Comparison of ENCODE assay signal across 23 cellular contexts in the genomic region with DNA sequence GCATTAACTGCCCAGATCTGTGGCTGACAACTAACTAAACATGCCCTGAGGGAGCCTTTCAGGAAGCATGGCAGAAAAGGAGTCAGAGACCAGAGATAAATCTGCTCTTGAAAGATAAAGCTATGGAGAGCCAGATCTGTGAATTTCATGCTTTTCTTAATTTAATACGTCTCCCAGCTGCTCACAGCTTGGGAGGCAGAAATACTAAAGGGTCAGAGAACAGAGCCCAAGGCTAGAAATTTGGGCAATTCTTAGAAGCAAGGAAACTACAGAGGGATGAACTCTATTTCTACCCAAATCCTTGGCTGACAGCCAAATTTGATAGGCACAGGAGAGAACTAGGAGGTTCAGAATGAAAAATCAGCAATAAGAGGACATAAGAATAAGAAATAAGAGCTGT.
"Had no signal": no experiment of that assay in that cellular context is flagged by ENCODE, and none has a peak within 500 bp of the region (broad histone marks: within the 10 kb centered on the region; RNA-seq: fewer than 3 reads in every experiment).

No MANE protein-coding gene starts in this region.

- H3K4me1 ChIP-seq: lower lobe of right lung, parathyroid adenoma, right atrium auricular region, testis, tibial artery, upper lobe of left lung had no signal

- H3K4me3 Mint-ChIP-seq: immature natural killer cell; natural killer cell; neural crest cell; stimulated activated effector memory CD8-positive, alpha-beta T cell treated with anti-CD3 and anti-CD28 coated beads, Interleukin-12 subunit alpha, Interleukin-12 subunit beta, amount 100 ng/mL, for 72 hours had no signal

- H3K4me1 Mint-ChIP-seq: immature natural killer cell; natural killer cell; stimulated activated effector memory CD8-positive, alpha-beta T cell treated with anti-CD3 and anti-CD28 coated beads, Interleukin-12 subunit alpha, Interleukin-12 subunit beta, amount 100 ng/mL, for 72 hours had no signal

- H3K27ac ChIP-seq: dorsolateral prefrontal cortex, lower lobe of right lung, parathyroid adenoma, right atrium auricular region, testis, tibial artery, upper lobe of left lung had no signal

- DNase-seq: dorsolateral prefrontal cortex; effector CD4-positive, alpha-beta T cell; hypothalamus; immature natural killer cell; islet precursor cell; kidney glomerular epithelial cell; left colon; left ventricle myocardium superior; lower lobe of right lung; natural killer cell; stimulated activated CD4-positive, alpha-beta T cell treated with anti-CD3 and anti-CD28 coated beads, Interleukin-2, amount 100 ng/mL, for 24 hours; stimulated activated CD4-positive, alpha-beta T cell treated with anti-CD3 and anti-CD28 coated beads, Interleukin-4, amount 100 ng/mL, for 24 hours; stimulated activated naive CD4-positive, alpha-beta T cell treated with Interleukin-2 at 50 U/mL for 16 hours; testis; tibial artery; upper lobe of left lung had no signal

- H3K36me3 Mint-ChIP-seq: immature natural killer cell; natural killer cell; stimulated activated effector memory CD8-positive, alpha-beta T cell treated with anti-CD3 and anti-CD28 coated beads, Interleukin-12 subunit alpha, Interleukin-12 subunit beta, amount 100 ng/mL, for 72 hours had no signal

- H3K27me3 ChIP-seq: right atrium auricular region, testis, tibial artery, upper lobe of left lung had no signal

- ATAC-seq: left colon; left ventricle myocardium superior; lower lobe of right lung; natural killer cell; sciatic nerve; stimulated activated effector memory CD8-positive, alpha-beta T cell treated with anti-CD3 and anti-CD28 coated beads, Interleukin-12 subunit alpha, Interleukin-12 subunit beta, amount 100 ng/mL, for 72 hours had no signal

- H3K9me3 Mint-ChIP-seq: natural killer cell; neural crest cell; stimulated activated effector memory CD8-positive, alpha-beta T cell treated with anti-CD3 and anti-CD28 coated beads, Interleukin-12 subunit alpha, Interleukin-12 subunit beta, amount 100 ng/mL, for 72 hours had no signal

- H3K9me3 ChIP-seq: lower lobe of right lung, right atrium auricular region, testis, tibial artery, upper lobe of left lung had no signal

- H3K27me3 Mint-ChIP-seq: progenitor cell of endocrine pancreas had no signal

- H3K4me3 ChIP-seq: dorsolateral prefrontal cortex, lower lobe of right lung, right atrium auricular region, smooth muscle cell, testis, tibial artery, upper lobe of left lung had no signal

- H3K27ac Mint-ChIP-seq: immature natural killer cell; natural killer cell; progenitor cell of endocrine pancreas; stimulated activated effector memory CD8-positive, alpha-beta T cell treated with anti-CD3 and anti-CD28 coated beads, Interleukin-12 subunit alpha, Interleukin-12 subunit beta, amount 100 ng/mL, for 72 hours had no signal

- H3K36me3 ChIP-seq: lower lobe of right lung, right atrium auricular region, tibial artery, upper lobe of left lung had no signal
